ENCODE assay signal across 1 cellular context in the genomic region with DNA sequence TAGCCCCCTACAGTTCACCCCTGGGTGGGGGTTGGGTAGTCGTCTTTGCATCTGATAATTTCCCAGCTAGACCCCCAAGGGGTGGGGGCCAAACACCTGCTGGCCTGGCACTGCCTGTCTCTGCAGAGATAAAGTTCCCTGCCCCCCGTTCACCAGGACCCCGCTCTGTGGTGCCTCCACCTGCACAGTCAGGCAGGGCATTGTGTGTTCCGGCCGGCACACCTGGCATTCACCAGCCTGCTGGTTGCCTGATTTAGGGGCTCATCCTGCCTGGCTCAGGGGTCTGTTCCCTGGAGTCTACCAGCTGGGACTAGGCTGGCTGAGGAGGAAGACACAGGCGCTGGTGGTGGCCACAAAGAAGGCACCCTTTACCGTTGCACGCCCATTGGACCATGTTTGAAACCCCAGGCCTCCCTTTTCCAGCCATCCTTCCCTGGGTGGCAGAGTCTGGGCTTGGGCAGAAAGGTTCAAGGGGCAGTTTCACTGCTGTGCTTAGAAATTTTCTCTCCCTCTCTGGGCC.
TF ChIP-seq lines count a peak whose summit lies in the region.

No MANE protein-coding gene starts in this region.

TF ChIP-seq in H1, 55 proteins besides CTCF, POLR2A, EP300 and RAD21:
- no peak for TF ChIP-seq CBX8 (IDR thresholded peaks at IDR 0.05; ENCODE audit: borderline replicate concordance, low read depth, low read length)
- no peak for TF ChIP-seq JUND (IDR thresholded peaks at IDR 0.05; ENCODE audit: low read length)
- TF ChIP-seq EGR1 (IDR thresholded peaks at IDR 0.05; ENCODE audit: borderline replicate concordance, low read depth, low read length), result no peak
- no peak for TF ChIP-seq TAF1 (IDR thresholded peaks at IDR 0.05; ENCODE audit: low read depth, low read length)
- TF ChIP-seq SIRT6 (IDR thresholded peaks at IDR 0.05; ENCODE audit: low read length), result no peak
- TF ChIP-seq TEAD4 (IDR thresholded peaks at IDR 0.05; ENCODE audit: low read depth, low read length), result no peak
- no peak for TF ChIP-seq EZH2 (IDR thresholded peaks at IDR 0.05; ENCODE audit: low read depth, low read length, severe bottlenecking)
